ENCODE assay signal across 13 cellular contexts in the genomic region with DNA sequence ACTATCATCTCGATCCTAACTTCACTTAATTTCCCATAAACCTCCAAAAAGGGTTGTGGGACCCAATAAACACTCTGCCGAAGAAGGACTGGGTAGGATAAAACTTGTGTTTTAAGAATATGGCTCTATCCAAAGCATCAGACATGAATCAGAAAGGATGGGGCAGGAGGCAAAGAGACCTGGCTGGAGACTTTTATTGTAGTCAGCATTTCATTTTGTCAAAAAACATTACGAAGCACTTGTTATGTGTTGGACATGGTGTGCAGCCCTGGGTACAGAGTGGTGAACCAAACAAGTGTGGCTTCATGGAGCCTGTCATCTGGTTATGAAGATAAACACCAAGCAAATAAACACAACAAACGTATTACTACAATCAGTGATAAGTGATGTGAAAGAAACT. TPM values are rescaled to one million over a fixed set of nuclear protein-coding genes. Genes with fewer than 3 reads are reported as not detected.
DNase-seq lines count a peak whose midpoint lies in the region; ATAC-seq, FAIRE-seq and TF ChIP-seq lines count a peak whose summit lies in the region.
"Had no signal": no experiment of that assay in that cellular context is flagged by ENCODE, and none has a peak within 500 bp of the region (broad histone marks: within the 10 kb centered on the region; RNA-seq: fewer than 3 reads in every experiment).

No MANE protein-coding gene starts in this region.

- no peak for DNase-seq in activated T-cell treated with anti-CD3 and anti-CD28 coated beads, Interleukin-2, amount 50 U/mL, for 4 hours
- DNase-seq in activated T-cell treated with anti-CD3 and anti-CD28 coated beads, Interleukin-2, amount 50 U/mL, for 1 hour = no peak
- no peak for DNase-seq in H1 (ENCODE audit: low read depth in 1 of 2, low spot score in 2 of 2)
- DNase-seq in DMS79 treated with DMSO at 0.1 percent for 48 hours (lab: John Stamatoyannopoulos, UW) = no peak
- no peak for DNase-seq in osteoblast (ENCODE audit: insufficient read length, low spot score, missing footprints)
- DNase-seq in body of pancreas = no peak
- DNase-seq: mammary epithelial cell, NCI-H1048, NCI-H345 had no signal

- H3K14ac ChIP-seq in H1 (ENCODE audit: insufficient read length) = no peak overlapping the region

- H2BK5ac ChIP-seq in H1 (ENCODE audit: low read depth, low read length) = no peak overlapping the region

- no peak overlapping the region for H4K91ac ChIP-seq in H1 (replicated peaks; ENCODE audit: insufficient read length, low read length)

- H2BK15ac ChIP-seq in H1 (ENCODE audit: low read length) = peak overlapping the region; percentile 61; the same call in 1 of the 2 replicates

- H3K27ac ChIP-seq in H1 (ENCODE audit: low read depth, low read length) = no peak overlapping the region
- H3K27ac ChIP-seq in osteoblast (ENCODE audit: low read depth, low read length) = no peak overlapping the region
- no peak overlapping the region for H3K27ac ChIP-seq in body of pancreas

- TF ChIP-seq CTCF in H1 (IDR thresholded peaks at IDR 0.05; ENCODE audit: control extremely low read depth in 1 of 3, insufficient read depth in 1 of 3, low read depth in 1 of 3, low read length in 3 of 3) (no peak), osteoblast (IDR thresholded peaks at IDR 0.05; ENCODE audit: extremely low read depth, low read depth, low read length) (no peak), body of pancreas (IDR thresholded peaks at IDR 0.05) (no peak)

- peaks cover 23% of the 10 kb centered on the region for H3K36me3 Mint-ChIP-seq in activated T-cell treated with anti-CD3 and anti-CD28 coated beads, Interleukin-2, amount 50 U/mL, for 4 hours (ENCODE audit: insufficient read depth)
- H3K36me3 Mint-ChIP-seq in T-helper 1 cell treated with Interleukin-12 subunit alpha and Interleukin-12 subunit beta and Interleukin-4 antibody, amounts not matched to agents 30 μg/mL and 1 μg/mL, for 36 hours (ENCODE audit: low read depth) = peaks cover 62% of the 10 kb centered on the region
- H3K36me3 Mint-ChIP-seq in stimulated activated memory B cell treated with anti-CD40 and anti-IgM and Interleukin-4, amounts not matched to agents 10 μg/mL and 1 μg/mL and 100 μg/mL, for 72 hours = peaks cover 19% of the 10 kb centered on the region

- peaks cover 98% of the 10 kb centered on the region for H3K4me1 Mint-ChIP-seq in activated T-cell treated with anti-CD3 and anti-CD28 coated beads, Interleukin-2, amount 50 U/mL, for 4 hours (ENCODE audit: low read depth)
- H3K4me1 Mint-ChIP-seq in T-helper 1 cell treated with Interleukin-12 subunit alpha and Interleukin-12 subunit beta and Interleukin-4 antibody, amounts not matched to agents 30 μg/mL and 1 μg/mL, for 36 hours (ENCODE audit: low read depth) = peaks cover 88% of the 10 kb centered on the region
- H3K4me1 Mint-ChIP-seq in stimulated activated memory B cell treated with anti-CD40 and anti-IgM and Interleukin-4, amounts not matched to agents 10 μg/mL and 1 μg/mL and 100 μg/mL, for 72 hours = peaks cover 98% of the 10 kb centered on the region

- H3K4me3 ChIP-seq in H1 (ENCODE audit: extremely low read depth in 1 of 4, insufficient read depth in 2 of 4, low read depth in 3 of 4, low read length in 4 of 4) = no peak overlapping the region
- no peak overlapping the region for H3K4me3 ChIP-seq in osteoblast (ENCODE audit: insufficient read depth, low read length)
- H3K4me3 ChIP-seq in body of pancreas = no peak overlapping the region
- H3K4me3 ChIP-seq: tibial nerve had no signal

- no peak overlapping the region for H3K18ac ChIP-seq in H1 (ENCODE audit: extremely low read depth, low read length)

- H3K36me3 ChIP-seq in H1 (ENCODE audit: control insufficient read depth in 2 of 4, insufficient read depth in 4 of 4, low read length in 3 of 4) (no peaks in the 10 kb centered on the region), osteoblast (ENCODE audit: insufficient read depth, low read length) (no peaks in the 10 kb centered on the region), body of pancreas (replicated peaks in 1 of 2; ENCODE audit: insufficient read depth in 1 of 2, low read depth in 2 of 2) (no peaks in the 10 kb centered on the region)

- no peak overlapping the region for H2BK120ac ChIP-seq in H1 (replicated peaks; ENCODE audit: low read depth, low read length)

- no peak for FAIRE-seq in H1 (lab: Jason Lieb, UNC)

- H3K4me1 ChIP-seq in H1 (replicated peaks in 1 of 4; ENCODE audit: control insufficient read depth in 3 of 4, insufficient read depth in 4 of 4, low read length in 3 of 4) (no peaks in the 10 kb centered on the region; a peak in 2 of 7 replicates), osteoblast (ENCODE audit: insufficient read depth, low read length) (no peaks in the 10 kb centered on the region), body of pancreas (no peaks in the 10 kb centered on the region)

- no peaks in the 10 kb centered on the region for H3K79me1 ChIP-seq in H1 (ENCODE audit: low read depth, low read length)

- no peak overlapping the region for H2AK5ac ChIP-seq in H1 (ENCODE audit: low read depth, low read length)

- H3K9ac ChIP-seq in H1 (replicated peaks in 1 of 4; ENCODE audit: extremely low read depth in 1 of 4, low read depth in 3 of 4, low read length in 3 of 4) = no peak overlapping the region

- H4K5ac ChIP-seq in H1 (ENCODE audit: insufficient read length, low read depth, low read length) = no peak overlapping the region

- H2AFZ ChIP-seq in H1 (ENCODE audit: low read length) (no peak overlapping the region), osteoblast (ENCODE audit: low read length) (no peak overlapping the region)

- H3K79me2 ChIP-seq in H1 (ENCODE audit: control insufficient read depth in 1 of 2, insufficient read depth in 2 of 2, low read length in 2 of 2) (no peaks in the 10 kb centered on the region), osteoblast (ENCODE audit: insufficient read depth, low read length) (no peaks in the 10 kb centered on the region)

- intact Hi-C loops in body of pancreas (cut with DNase I) = no loop called here

- H3K23me2 ChIP-seq in H1 (ENCODE audit: low read depth, low read length) = no peaks in the 10 kb centered on the region

- CTCF ChIA-PET in H1 (lab: Charles Lee; ENCODE audit: partially characterized antibody) = interaction anchor here (1.0 to 3.8 kb wide), 4 partner anchors 10 to 59 kb away, joined by 3 to 18 read pairs (median 5); no protein-coding TSS in a partner anchor

- H4K20me1 ChIP-seq in H1 (replicated peaks in 1 of 2; ENCODE audit: control insufficient read depth in 1 of 2, insufficient read depth in 2 of 2, low read length in 2 of 2) (no peaks in the 10 kb centered on the region), osteoblast (ENCODE audit: insufficient read depth, low read length) (no peaks in the 10 kb centered on the region)

- no peak overlapping the region for H3K4ac ChIP-seq in H1 (replicated peaks; ENCODE audit: insufficient read length, low read depth, low read length)

- H3K4me3 Mint-ChIP-seq in activated T-cell treated with anti-CD3 and anti-CD28 coated beads, Interleukin-2, amount 50 U/mL, for 4 hours = peak overlapping the region; percentile 63
- H3K4me3 Mint-ChIP-seq in T-helper 1 cell treated with Interleukin-12 subunit alpha and Interleukin-12 subunit beta and Interleukin-4 antibody, amounts not matched to agents 30 μg/mL and 1 μg/mL, for 36 hours = peak overlapping the region; percentile 78
- no peak overlapping the region for H3K4me3 Mint-ChIP-seq in stimulated activated memory B cell treated with anti-CD40 and anti-IgM and Interleukin-4, amounts not matched to agents 10 μg/mL and 1 μg/mL and 100 μg/mL, for 72 hours

- no peak for TF ChIP-seq RAD21 in H1 (IDR thresholded peaks at IDR 0.05 in 1 of 2, conservative IDR thresholded peaks at IDR 0.05 in 1 of 2; ENCODE audit: low read depth in 2 of 2, low read length in 2 of 2)

- no peak overlapping the region for H3K56ac ChIP-seq in H1 (replicated peaks; ENCODE audit: insufficient read length, low read depth, low read length)

- no peak overlapping the region for H3K4me2 ChIP-seq in H1 (ENCODE audit: insufficient read depth in 1 of 2, low read depth in 2 of 2, low read length in 2 of 2)
- H3K4me2 ChIP-seq in osteoblast (ENCODE audit: insufficient read depth, low read length) = no peak overlapping the region

- ATAC-seq in activated T-cell treated with anti-CD3 and anti-CD28 coated beads, Interleukin-2, amount 50 U/mL, for 4 hours = no peak
- no peak for ATAC-seq in stimulated activated memory B cell treated with anti-CD40 and anti-IgM and Interleukin-4, amounts not matched to agents 10 μg/mL and 1 μg/mL and 100 μg/mL, for 72 hours
- no peak for ATAC-seq in body of pancreas
- ATAC-seq: Panc1 had no signal

- H3K9me3 ChIP-seq in H1 (ENCODE audit: insufficient read depth in 2 of 2, low read depth in 1 of 2, low read length in 1 of 2) (no peaks in the 10 kb centered on the region), osteoblast (ENCODE audit: low read depth, low read length) (no peaks in the 10 kb centered on the region), body of pancreas (no peaks in the 10 kb centered on the region)

- TF ChIP-seq POLR2A in H1 (IDR thresholded peaks at IDR 0.05; ENCODE audit: control extremely low read depth in 1 of 2, low read depth in 2 of 2, low read length in 2 of 2) = no peak
- no peak for TF ChIP-seq POLR2A in body of pancreas (IDR thresholded peaks at IDR 0.05)

- H3K27me3 ChIP-seq in H1 (replicated peaks in 1 of 4; ENCODE audit: control insufficient read depth in 3 of 4, extremely low read depth in 1 of 4, insufficient read depth in 3 of 4, low read length in 3 of 4) = peaks cover 0 to 2% (median 0%) of the 10 kb centered on the region in 4 experiments; a peak in 1 of 7 replicates
- H3K27me3 ChIP-seq in osteoblast (ENCODE audit: insufficient read depth, low read length) = no peaks in the 10 kb centered on the region
- H3K27me3 ChIP-seq in body of pancreas = no peaks in the 10 kb centered on the region

- peaks cover 3% of the 10 kb centered on the region for H3K9me3 Mint-ChIP-seq in activated T-cell treated with anti-CD3 and anti-CD28 coated beads, Interleukin-2, amount 50 U/mL, for 4 hours
- H3K9me3 Mint-ChIP-seq in T-helper 1 cell treated with Interleukin-12 subunit alpha and Interleukin-12 subunit beta and Interleukin-4 antibody, amounts not matched to agents 30 μg/mL and 1 μg/mL, for 36 hours = peaks cover 14% of the 10 kb centered on the region
- H3K9me3 Mint-ChIP-seq in stimulated activated memory B cell treated with anti-CD40 and anti-IgM and Interleukin-4, amounts not matched to agents 10 μg/mL and 1 μg/mL and 100 μg/mL, for 72 hours = peaks cover 3% of the 10 kb centered on the region

- H2BK12ac ChIP-seq in H1 (ENCODE audit: low read depth, low read length) = no peak overlapping the region

- no peaks in the 10 kb centered on the region for H3K27me3 Mint-ChIP-seq in activated T-cell treated with anti-CD3 and anti-CD28 coated beads, Interleukin-2, amount 50 U/mL, for 4 hours (ENCODE audit: low read depth)
- H3K27me3 Mint-ChIP-seq in T-helper 1 cell treated with Interleukin-12 subunit alpha and Interleukin-12 subunit beta and Interleukin-4 antibody, amounts not matched to agents 30 μg/mL and 1 μg/mL, for 36 hours (ENCODE audit: low read depth) = no peaks in the 10 kb centered on the region
- no peaks in the 10 kb centered on the region for H3K27me3 Mint-ChIP-seq in stimulated activated memory B cell treated with anti-CD40 and anti-IgM and Interleukin-4, amounts not matched to agents 10 μg/mL and 1 μg/mL and 100 μg/mL, for 72 hours

- H3K23ac ChIP-seq in H1 (ENCODE audit: insufficient read length) = no peak overlapping the region

- no peak for TF ChIP-seq EP300 in H1 (IDR thresholded peaks at IDR 0.05; ENCODE audit: borderline replicate concordance in 1 of 2, low read depth in 2 of 2, low read length in 2 of 2)

- POLR2A ChIA-PET in H1 (lab: Charles Lee; ENCODE audit: partially characterized antibody) = no interaction called here

- H3K27ac Mint-ChIP-seq in T-helper 1 cell treated with Interleukin-12 subunit alpha and Interleukin-12 subunit beta and Interleukin-4 antibody, amounts not matched to agents 30 μg/mL and 1 μg/mL, for 36 hours = peak overlapping the region; percentile 99
- H3K27ac Mint-ChIP-seq in stimulated activated memory B cell treated with anti-CD40 and anti-IgM and Interleukin-4, amounts not matched to agents 10 μg/mL and 1 μg/mL and 100 μg/mL, for 72 hours = peak overlapping the region; percentile 98

- no peak overlapping the region for H2BK20ac ChIP-seq in H1 (ENCODE audit: low read length)

- WGBS in H1 (ENCODE audit: extremely low coverage in 1 of 2, insufficient coverage in 1 of 2, insufficient read length in 1 of 2, insufficient replicate concordance in 2 of 2, low coverage in 1 of 2, low lambda C conversion rate in 2 of 2, missing lambda C conversion rate in 1 of 2), 2 experiments = 78 to 100% methylated on average over 1 to 4 of the region's 4 CpGs
- 64 to 68% methylated on average over 4 of the region's 4 CpGs for WGBS in body of pancreas, 2 donors

- no peak overlapping the region for H4K8ac ChIP-seq in H1 (ENCODE audit: extremely low read depth, insufficient read depth, low read length)

RNA-seq across cellular contexts. Expression of a gene that starts 17.3 kb away (rescaled TPM):
- total RNA-seq in activated T-cell treated with anti-CD3 and anti-CD28 coated beads, Interleukin-2, amount 50 U/mL, for 4 hours = 10 to 100 TPM; 30.5 to 39.3 (median 36.6) TPM
- total RNA-seq in H1 (2021; fragmentation: NEBNext Ultra II Directional; extraction: Animal tissue kit (Norgen Biotek cat#: 25700)) = 0.11 and 0.31 TPM in 2 replicates
- 0.05 and 0.16 TPM in 2 replicates for polyA plus RNA-seq in H1 (2011; rRNA removed)
- polyA plus RNA-seq in H1 (2011; cell fraction: cytosol; rRNA removed) = 0.06 TPM
- 0.66 TPM for polyA plus RNA-seq in H1 (2011; cell fraction: nucleus; rRNA removed)
- polyA plus RNA-seq in H1 (2012, experiment 1 of 2) = 0.05 TPM in 1 of 4 replicates, not detected in the others
- polyA plus RNA-seq in H1 (2012, experiment 2 of 2) = 0.09 TPM
- polyA plus RNA-seq in H1 (2013, experiment 1 of 2) = 0.14 TPM
- 0.15 TPM for polyA plus RNA-seq in H1 (2013, experiment 2 of 2)
- 0.09 TPM in 1 of 2 replicates, not detected in the other for polyA minus RNA-seq in H1 (2011; rRNA and poly(A)+ RNA removed)
- not detected for polyA minus RNA-seq in H1 (2011; cell fraction: cytosol; rRNA and poly(A)+ RNA removed)
- 0.40 TPM for polyA minus RNA-seq in H1 (2011; cell fraction: nucleus; rRNA and poly(A)+ RNA removed)
- total RNA-seq in osteoblast (1.1 TPM in 1 of 2 replicates, not detected in the other), body of pancreas (10 to 100 TPM in 1 of 2 donors, 1 to 10 TPM in 1; 7.3 to 10.2 TPM)
- total RNA-seq: mammary epithelial cell had no signal
